ENCODE assay signal across 1 cellular context in the genomic region with DNA sequence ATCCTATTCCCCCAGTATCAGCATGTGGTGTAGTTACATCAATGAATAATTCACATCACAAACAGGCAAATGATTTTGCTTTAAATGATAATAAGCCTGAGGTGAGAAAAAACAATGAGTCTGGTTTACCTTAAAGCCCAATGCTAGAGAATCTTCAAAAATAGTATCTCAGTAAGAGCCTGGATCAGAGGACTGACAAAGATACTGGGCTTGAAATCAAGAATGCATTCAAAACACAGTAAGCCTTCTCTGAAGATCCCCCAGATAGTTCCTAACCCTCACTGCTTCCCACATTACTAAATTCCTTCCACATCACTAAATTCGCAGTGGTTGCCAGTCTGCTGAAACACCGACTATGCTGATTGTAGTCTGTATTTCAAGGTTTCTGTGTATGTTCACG.
TF ChIP-seq lines count a peak whose summit lies in the region.

No MANE protein-coding gene starts in this region.

TF ChIP-seq in H1, 55 proteins besides CTCF, POLR2A, EP300 and RAD21:
- TF ChIP-seq POU5F1 (IDR thresholded peaks at IDR 0.05; ENCODE audit: low read depth, low read length) (no peak), HDAC2 (IDR thresholded peaks at IDR 0.05; ENCODE audit: borderline replicate concordance in 1 of 2, low read depth in 2 of 2, low read length in 2 of 2) (no peak), RNF2 (IDR thresholded peaks at IDR 0.05; ENCODE audit: borderline replicate concordance, low read depth, low read length, missing control alignments, poor library complexity, severe bottlenecking) (no peak), SAP30 (IDR thresholded peaks at IDR 0.05; ENCODE audit: insufficient read depth, insufficient replicate concordance, low read length) (no peak), CEBPB (IDR thresholded peaks at IDR 0.05; ENCODE audit: low read depth, low read length) (no peak), SUZ12 (IDR thresholded peaks at IDR 0.05; ENCODE audit: low read length) (no peak), ATF3 (IDR thresholded peaks at IDR 0.05; ENCODE audit: insufficient read depth, low read depth, low read length) (no peak), CREB1 (IDR thresholded peaks at IDR 0.05) (no peak), TCF12 (IDR thresholded peaks at IDR 0.05; ENCODE audit: low read depth, low read length) (no peak), EGR1 (IDR thresholded peaks at IDR 0.05; ENCODE audit: borderline replicate concordance, low read depth, low read length) (no peak), TAF7 (optimal IDR thresholded peaks at IDR 0.05; ENCODE audit: borderline replicate concordance, low read depth, low read length) (no peak), SRF (IDR thresholded peaks at IDR 0.05; ENCODE audit: low read depth, low read length) (no peak)
- TF ChIP-seq, protein P1, sequence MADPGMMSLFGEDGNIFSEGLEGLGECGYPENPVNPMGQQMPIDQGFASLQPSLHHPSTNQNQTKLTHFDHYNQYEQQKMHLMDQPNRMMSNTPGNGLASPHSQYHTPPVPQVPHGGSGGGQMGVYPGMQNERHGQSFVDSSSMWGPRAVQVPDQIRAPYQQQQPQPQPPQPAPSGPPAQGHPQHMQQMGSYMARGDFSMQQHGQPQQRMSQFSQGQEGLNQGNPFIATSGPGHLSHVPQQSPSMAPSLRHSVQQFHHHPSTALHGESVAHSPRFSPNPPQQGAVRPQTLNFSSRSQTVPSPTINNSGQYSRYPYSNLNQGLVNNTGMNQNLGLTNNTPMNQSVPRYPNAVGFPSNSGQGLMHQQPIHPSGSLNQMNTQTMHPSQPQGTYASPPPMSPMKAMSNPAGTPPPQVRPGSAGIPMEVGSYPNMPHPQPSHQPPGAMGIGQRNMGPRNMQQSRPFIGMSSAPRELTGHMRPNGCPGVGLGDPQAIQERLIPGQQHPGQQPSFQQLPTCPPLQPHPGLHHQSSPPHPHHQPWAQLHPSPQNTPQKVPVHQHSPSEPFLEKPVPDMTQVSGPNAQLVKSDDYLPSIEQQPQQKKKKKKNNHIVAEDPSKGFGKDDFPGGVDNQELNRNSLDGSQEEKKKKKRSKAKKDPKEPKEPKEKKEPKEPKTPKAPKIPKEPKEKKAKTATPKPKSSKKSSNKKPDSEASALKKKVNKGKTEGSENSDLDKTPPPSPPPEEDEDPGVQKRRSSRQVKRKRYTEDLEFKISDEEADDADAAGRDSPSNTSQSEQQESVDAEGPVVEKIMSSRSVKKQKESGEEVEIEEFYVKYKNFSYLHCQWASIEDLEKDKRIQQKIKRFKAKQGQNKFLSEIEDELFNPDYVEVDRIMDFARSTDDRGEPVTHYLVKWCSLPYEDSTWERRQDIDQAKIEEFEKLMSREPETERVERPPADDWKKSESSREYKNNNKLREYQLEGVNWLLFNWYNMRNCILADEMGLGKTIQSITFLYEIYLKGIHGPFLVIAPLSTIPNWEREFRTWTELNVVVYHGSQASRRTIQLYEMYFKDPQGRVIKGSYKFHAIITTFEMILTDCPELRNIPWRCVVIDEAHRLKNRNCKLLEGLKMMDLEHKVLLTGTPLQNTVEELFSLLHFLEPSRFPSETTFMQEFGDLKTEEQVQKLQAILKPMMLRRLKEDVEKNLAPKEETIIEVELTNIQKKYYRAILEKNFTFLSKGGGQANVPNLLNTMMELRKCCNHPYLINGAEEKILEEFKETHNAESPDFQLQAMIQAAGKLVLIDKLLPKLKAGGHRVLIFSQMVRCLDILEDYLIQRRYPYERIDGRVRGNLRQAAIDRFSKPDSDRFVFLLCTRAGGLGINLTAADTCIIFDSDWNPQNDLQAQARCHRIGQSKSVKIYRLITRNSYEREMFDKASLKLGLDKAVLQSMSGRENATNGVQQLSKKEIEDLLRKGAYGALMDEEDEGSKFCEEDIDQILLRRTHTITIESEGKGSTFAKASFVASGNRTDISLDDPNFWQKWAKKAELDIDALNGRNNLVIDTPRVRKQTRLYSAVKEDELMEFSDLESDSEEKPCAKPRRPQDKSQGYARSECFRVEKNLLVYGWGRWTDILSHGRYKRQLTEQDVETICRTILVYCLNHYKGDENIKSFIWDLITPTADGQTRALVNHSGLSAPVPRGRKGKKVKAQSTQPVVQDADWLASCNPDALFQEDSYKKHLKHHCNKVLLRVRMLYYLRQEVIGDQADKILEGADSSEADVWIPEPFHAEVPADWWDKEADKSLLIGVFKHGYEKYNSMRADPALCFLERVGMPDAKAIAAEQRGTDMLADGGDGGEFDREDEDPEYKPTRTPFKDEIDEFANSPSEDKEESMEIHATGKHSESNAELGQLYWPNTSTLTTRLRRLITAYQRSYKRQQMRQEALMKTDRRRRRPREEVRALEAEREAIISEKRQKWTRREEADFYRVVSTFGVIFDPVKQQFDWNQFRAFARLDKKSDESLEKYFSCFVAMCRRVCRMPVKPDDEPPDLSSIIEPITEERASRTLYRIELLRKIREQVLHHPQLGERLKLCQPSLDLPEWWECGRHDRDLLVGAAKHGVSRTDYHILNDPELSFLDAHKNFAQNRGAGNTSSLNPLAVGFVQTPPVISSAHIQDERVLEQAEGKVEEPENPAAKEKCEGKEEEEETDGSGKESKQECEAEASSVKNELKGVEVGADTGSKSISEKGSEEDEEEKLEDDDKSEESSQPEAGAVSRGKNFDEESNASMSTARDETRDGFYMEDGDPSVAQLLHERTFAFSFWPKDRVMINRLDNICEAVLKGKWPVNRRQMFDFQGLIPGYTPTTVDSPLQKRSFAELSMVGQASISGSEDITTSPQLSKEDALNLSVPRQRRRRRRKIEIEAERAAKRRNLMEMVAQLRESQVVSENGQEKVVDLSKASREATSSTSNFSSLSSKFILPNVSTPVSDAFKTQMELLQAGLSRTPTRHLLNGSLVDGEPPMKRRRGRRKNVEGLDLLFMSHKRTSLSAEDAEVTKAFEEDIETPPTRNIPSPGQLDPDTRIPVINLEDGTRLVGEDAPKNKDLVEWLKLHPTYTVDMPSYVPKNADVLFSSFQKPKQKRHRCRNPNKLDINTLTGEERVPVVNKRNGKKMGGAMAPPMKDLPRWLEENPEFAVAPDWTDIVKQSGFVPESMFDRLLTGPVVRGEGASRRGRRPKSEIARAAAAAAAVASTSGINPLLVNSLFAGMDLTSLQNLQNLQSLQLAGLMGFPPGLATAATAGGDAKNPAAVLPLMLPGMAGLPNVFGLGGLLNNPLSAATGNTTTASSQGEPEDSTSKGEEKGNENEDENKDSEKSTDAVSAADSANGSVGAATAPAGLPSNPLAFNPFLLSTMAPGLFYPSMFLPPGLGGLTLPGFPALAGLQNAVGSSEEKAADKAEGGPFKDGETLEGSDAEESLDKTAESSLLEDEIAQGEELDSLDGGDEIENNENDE (IDR thresholded peaks at IDR 0.05; ENCODE audit: insufficient replicate concordance, low read length) = no peak
TF ChIP-seq in H1: peak in this region for 0.
